10 cellular contexts compared by ENCODE assay signal in the genomic region with DNA sequence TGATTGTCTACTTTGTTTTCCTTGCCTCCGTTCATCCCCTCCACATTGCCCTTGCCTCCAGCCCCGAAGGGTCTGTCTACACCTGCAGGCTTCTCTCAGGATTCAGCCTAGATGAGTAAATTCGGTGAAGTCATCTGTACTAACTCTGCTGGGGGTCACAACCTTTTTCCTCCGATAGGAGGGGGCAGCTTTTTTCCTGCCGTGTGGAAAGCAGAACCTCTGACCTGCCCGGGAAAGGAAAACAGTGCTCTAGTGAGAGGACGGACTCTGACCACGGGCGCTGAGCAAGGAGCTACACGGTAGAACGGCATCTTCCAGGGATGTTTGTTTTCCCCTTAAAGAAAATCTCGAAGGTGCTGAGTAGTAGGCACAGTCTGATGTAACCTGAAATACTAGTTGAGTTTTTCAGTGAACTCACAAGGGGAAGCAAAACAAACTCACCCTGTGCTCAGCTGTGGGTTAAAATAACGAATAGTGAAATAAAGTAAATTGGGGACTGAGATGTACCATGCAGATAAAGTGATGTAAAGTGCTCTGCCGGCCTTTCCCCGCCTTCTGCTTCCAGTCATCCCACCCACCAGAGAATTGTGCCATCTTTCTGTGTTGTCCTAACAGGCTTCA.
DNase-seq lines count a peak whose midpoint lies in the region; ATAC-seq and TF ChIP-seq lines count a peak whose summit lies in the region.
"Had no signal": no experiment of that assay in that cellular context is flagged by ENCODE, and none has a peak within 500 bp of the region (broad histone marks: within the 10 kb centered on the region; RNA-seq: fewer than 3 reads in every experiment).

No MANE protein-coding gene starts in this region.

- no peak overlapping the region for H3K4me3 Mint-ChIP-seq in activated CD4-positive, alpha-beta T cell treated with anti-CD3 and anti-CD28 coated beads for 36 hours
- H3K4me3 Mint-ChIP-seq in mesothelial cell of epicardium (peak overlapping the region; percentile 94), type B pancreatic cell (peak overlapping the region; percentile 96)
- H3K4me3 Mint-ChIP-seq: B cell had no signal

- peak overlapping the region; percentile 26 to 80 for H3K4me3 ChIP-seq in cardiac fibroblast (replicated peaks in 1 of 2; ENCODE audit: low read depth in 2 of 2, low read length in 2 of 2)

- POLR2A ChIA-PET in activated CD4-positive, alpha-beta T cell treated with anti-CD3 and anti-CD28 coated beads for 36 hours (lab: Charles Lee): no interaction called here

- peak overlapping the region; percentile 13 for H3K27ac Mint-ChIP-seq in activated CD4-positive, alpha-beta T cell treated with anti-CD3 and anti-CD28 coated beads for 36 hours
- H3K27ac Mint-ChIP-seq in mesothelial cell of epicardium (peak overlapping the region; percentile 70), type B pancreatic cell (peak overlapping the region; percentile 94)
- H3K27ac Mint-ChIP-seq: B cell had no signal

- ATAC-seq in activated CD4-positive, alpha-beta T cell treated with anti-CD3 and anti-CD28 coated beads for 36 hours: peak; percentile 20
- no peak for ATAC-seq in GM19324 (IDR thresholded peaks at IDR 0.05; ENCODE audit: low FRiP score, unreplicated experiment)
- no peak for ATAC-seq in GM18517 (IDR thresholded peaks at IDR 0.05; ENCODE audit: unreplicated experiment)

- peaks cover 9% of the 10 kb centered on the region for H3K27me3 Mint-ChIP-seq in activated CD4-positive, alpha-beta T cell treated with anti-CD3 and anti-CD28 coated beads for 36 hours
- H3K27me3 Mint-ChIP-seq in mesothelial cell of epicardium (ENCODE audit: low read depth): no peaks in the 10 kb centered on the region
- H3K27me3 Mint-ChIP-seq in type B pancreatic cell: no peaks in the 10 kb centered on the region

- no peak for TF ChIP-seq CTCF in cardiac fibroblast (IDR thresholded peaks at IDR 0.05; ENCODE audit: low read depth, low read length)
- TF ChIP-seq CTCF in mesothelial cell of epicardium (IDR thresholded peaks at IDR 0.05; ENCODE audit: unreplicated experiment): no peak
- no peak for TF ChIP-seq CTCF in type B pancreatic cell (conservative IDR thresholded peaks at IDR 0.05)

- no peaks in the 10 kb centered on the region for H3K9me3 Mint-ChIP-seq in activated CD4-positive, alpha-beta T cell treated with anti-CD3 and anti-CD28 coated beads for 36 hours (ENCODE audit: low read depth)
- H3K9me3 Mint-ChIP-seq in mesothelial cell of epicardium (no peaks in the 10 kb centered on the region), type B pancreatic cell (no peaks in the 10 kb centered on the region)

- CTCF ChIA-PET in activated CD4-positive, alpha-beta T cell treated with anti-CD3 and anti-CD28 coated beads for 36 hours (lab: Charles Lee): interaction anchor here (0.6 kb wide), 1 partner anchor 130 kb away, joined by 3 read pairs; no protein-coding TSS in a partner anchor

- intact Hi-C loops in activated CD4-positive, alpha-beta T cell treated with anti-CD3 and anti-CD28 coated beads for 36 hours (cut with DNase I, micrococcal nuclease): loop anchor here (5.0 to 10.0 kb wide), 3 partner anchors 131 to 223 kb away; no protein-coding TSS in a partner anchor

- DNase-seq in activated CD4-positive, alpha-beta T cell treated with anti-CD3 and anti-CD28 coated beads for 36 hours: peak; percentile 12
- no peak for DNase-seq in activated CD4-positive, alpha-beta T cell treated with anti-CD3 and anti-CD28 coated beads for 4 hours
- peak; percentile 19 to 61 for DNase-seq in cardiac fibroblast (ENCODE audit: low read depth in 2 of 2)
- no peak for DNase-seq in mesothelial cell of epicardium (ENCODE audit: low spot score in 2 of 2, unreplicated experiment in 2 of 2)
- DNase-seq in type B pancreatic cell (ENCODE audit: extremely low spot score, unreplicated experiment): no peak
- no peak for DNase-seq in globus pallidus (ENCODE audit: low spot score)
- DNase-seq: NCI-H1417 treated with DMSO at 0.1 percent for 48 hours had no signal

- H3K4me1 Mint-ChIP-seq in activated CD4-positive, alpha-beta T cell treated with anti-CD3 and anti-CD28 coated beads for 36 hours: peaks cover 19% of the 10 kb centered on the region
- H3K4me1 Mint-ChIP-seq in mesothelial cell of epicardium (peaks cover 45% of the 10 kb centered on the region), type B pancreatic cell (ENCODE audit: unreplicated experiment) (peaks cover 56% of the 10 kb centered on the region)

- H3K36me3 Mint-ChIP-seq in activated CD4-positive, alpha-beta T cell treated with anti-CD3 and anti-CD28 coated beads for 36 hours (ENCODE audit: low read depth): no peaks in the 10 kb centered on the region
- peaks cover 5% of the 10 kb centered on the region for H3K36me3 Mint-ChIP-seq in mesothelial cell of epicardium
- peaks cover 51% of the 10 kb centered on the region for H3K36me3 Mint-ChIP-seq in type B pancreatic cell

Comparison
In these comparisons a context has a peak if more than half of its experiments do, and no peak if none do; other contexts are left out.
1. DNase-seq: peak in activated CD4-positive, alpha-beta T cell treated with anti-CD3 and anti-CD28 coated beads for 36 hours (single experiment) and cardiac fibroblast (2 of 2); none in activated CD4-positive, alpha-beta T cell treated with anti-CD3 and anti-CD28 coated beads for 4 hours (0 of 2), mesothelial cell of epicardium (0 of 2), type B pancreatic cell (single experiment) and globus pallidus (single experiment).
2. H3K27ac Mint-ChIP-seq: peak in every context shown above with its lines; median percentile 94 in type B pancreatic cell; 70 in mesothelial cell of epicardium; 13 in activated CD4-positive, alpha-beta T cell treated with anti-CD3 and anti-CD28 coated beads for 36 hours.